27 cellular contexts compared by ENCODE assay signal in the genomic region with DNA sequence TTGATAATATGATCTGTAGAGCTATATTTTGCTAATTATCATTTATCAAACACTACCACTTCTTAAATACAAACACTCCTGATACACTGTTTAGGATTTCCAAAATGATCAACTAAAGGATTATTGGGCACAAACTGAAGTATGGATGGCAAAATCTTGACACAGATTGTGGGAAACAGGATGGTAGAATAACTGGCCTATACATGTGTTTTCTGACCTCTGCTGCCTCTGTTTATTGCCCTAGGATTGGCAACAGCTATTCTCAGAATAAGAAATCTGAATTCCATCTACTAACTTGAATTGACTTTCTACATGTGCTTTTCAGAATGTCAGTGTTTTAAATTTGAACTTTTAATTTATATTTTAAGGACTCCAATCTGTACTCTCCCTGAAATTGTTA.
"Had no signal": no experiment of that assay in that cellular context is flagged by ENCODE, and none has a peak within 500 bp of the region (broad histone marks: within the 10 kb centered on the region; RNA-seq: fewer than 3 reads in every experiment).

No MANE protein-coding gene starts in this region.

- H3K9me3 ChIP-seq: breast epithelium, esophagus muscularis mucosa, left ventricle myocardium inferior, right lobe of liver, stomach, thyroid gland, upper lobe of right lung had no signal

- H3K36me3 ChIP-seq: breast epithelium, esophagus muscularis mucosa, left ventricle myocardium inferior, right lobe of liver, stomach, thyroid gland, upper lobe of right lung had no signal

- ATAC-seq: activated naive CD4-positive, alpha-beta T cell treated with anti-CD3 and anti-CD28 coated beads, Interleukin-2, amount 50 U/mL, for 72 hours; foreskin keratinocyte; naive thymus-derived CD8-positive, alpha-beta T cell; right lobe of liver; stimulated activated naive B cell treated with anti-CD40 and anti-IgM and Interleukin-4, amounts not matched to agents 10 μg/mL and 1 μg/mL and 100 μg/mL, for 72 hours; upper lobe of right lung had no signal

- H3K27me3 Mint-ChIP-seq: activated CD4-positive, alpha-beta memory T cell treated with anti-CD3 and anti-CD28 coated beads for 36 hours; activated CD4-positive, alpha-beta T cell treated with anti-CD3 and anti-CD28 coated beads, Interleukin-2, amount 10 ng/mL, durations not matched to agents 24 days and 14 days; activated T-cell treated with anti-CD3 and anti-CD28 coated beads, Interleukin-2, amount 50 U/mL, for 24 hours; central memory CD8-positive, alpha-beta T cell; dendritic cell treated with granulocyte-macrophage colony-stimulating factor and Interleukin-4, amounts not matched to agents 40 ng/mL and 50 ng/mL, for 4 days; naive thymus-derived CD8-positive, alpha-beta T cell; stimulated activated naive B cell treated with anti-CD40 and anti-IgM and Interleukin-4, amounts not matched to agents 10 μg/mL and 1 μg/mL and 100 μg/mL, for 72 hours had no signal

- H3K36me3 Mint-ChIP-seq: activated CD4-positive, alpha-beta memory T cell treated with anti-CD3 and anti-CD28 coated beads for 36 hours; activated naive CD4-positive, alpha-beta T cell treated with anti-CD3 and anti-CD28 coated beads, Interleukin-2, amount 50 U/mL, for 72 hours; naive thymus-derived CD8-positive, alpha-beta T cell; stimulated activated naive B cell treated with anti-CD40 and anti-IgM and Interleukin-4, amounts not matched to agents 10 μg/mL and 1 μg/mL and 100 μg/mL, for 72 hours had no signal

- H3K27me3 ChIP-seq: breast epithelium, esophagus muscularis mucosa, foreskin keratinocyte, right lobe of liver, stomach, thyroid gland, upper lobe of right lung had no signal

- H3K4me3 ChIP-seq: breast epithelium, esophagus muscularis mucosa, left ventricle myocardium inferior, right lobe of liver, skin epidermis, stomach, thyroid gland, upper lobe of right lung had no signal

- FAIRE-seq: TTC549 had no signal

- H3K27ac ChIP-seq: breast epithelium, esophagus muscularis mucosa, foreskin keratinocyte, left ventricle myocardium inferior, right lobe of liver, thyroid gland, upper lobe of right lung had no signal

- H3K4me1 ChIP-seq: breast epithelium, foreskin keratinocyte had no signal

- DNase-seq: activated CD4-positive, alpha-beta memory T cell treated with anti-CD3 and anti-CD28 coated beads for 36 hours; activated CD4-positive, alpha-beta T cell treated with anti-CD3 and anti-CD28 coated beads, Interleukin-2, amount 10 ng/mL, durations not matched to agents 24 days and 14 days; activated CD4-positive, CD25-positive, alpha-beta regulatory T cell treated with anti-CD3 and anti-CD28 coated beads, Interleukin-2, amount 50 U/mL, for 72 hours; activated CD8-positive, alpha-beta memory T cell treated with anti-CD3 and anti-CD28 coated beads, Interleukin-2, amount 50 U/mL, for 48 hours; activated naive CD4-positive, alpha-beta T cell; activated T-cell treated with anti-CD3 and anti-CD28 coated beads, Interleukin-2, amount 50 U/mL, for 24 hours; effector CD4-positive, alpha-beta T cell; foreskin keratinocyte; islet precursor cell; left ventricle myocardium inferior; mammary epithelial cell; naive thymus-derived CD8-positive, alpha-beta T cell; right lobe of liver; stimulated activated CD4-positive, alpha-beta T cell treated with anti-CD3 and anti-CD28 coated beads, Interleukin-4, amount 100 ng/mL, for 24 hours; stimulated activated naive B cell treated with anti-CD40 and anti-IgM and Interleukin-4, amounts not matched to agents 10 μg/mL and 1 μg/mL and 100 μg/mL, for 72 hours; stomach; T-helper 9 cell; thyroid gland; upper lobe of right lung had no signal

- H3K9me3 Mint-ChIP-seq: activated CD4-positive, alpha-beta memory T cell treated with anti-CD3 and anti-CD28 coated beads for 36 hours; activated CD4-positive, alpha-beta T cell treated with anti-CD3 and anti-CD28 coated beads, Interleukin-2, amount 10 ng/mL, durations not matched to agents 24 days and 14 days; activated naive CD4-positive, alpha-beta T cell treated with anti-CD3 and anti-CD28 coated beads, Interleukin-2, amount 50 U/mL, for 72 hours; activated T-cell treated with anti-CD3 and anti-CD28 coated beads, Interleukin-2, amount 50 U/mL, for 24 hours; activated T-helper 2 cell treated with anti-CD3 and anti-CD28 coated beads, Interferon-gamma antibody, Interleukin-2, Interleukin-4, amounts not matched to agents 10 μg/mL and 5 μg/mL and 100 μg/mL, durations not matched to agents 14 hours and 24 hours and 36 hours; central memory CD8-positive, alpha-beta T cell; dendritic cell treated with granulocyte-macrophage colony-stimulating factor and Interleukin-4, amounts not matched to agents 40 ng/mL and 50 ng/mL, for 4 days; naive thymus-derived CD8-positive, alpha-beta T cell; stimulated activated naive B cell treated with anti-CD40 and anti-IgM and Interleukin-4, amounts not matched to agents 10 μg/mL and 1 μg/mL and 100 μg/mL, for 72 hours had no signal

- H3K4me3 Mint-ChIP-seq: activated CD4-positive, alpha-beta memory T cell treated with anti-CD3 and anti-CD28 coated beads for 36 hours; activated CD4-positive, alpha-beta T cell treated with anti-CD3 and anti-CD28 coated beads, Interleukin-2, amount 10 ng/mL, durations not matched to agents 24 days and 14 days; activated T-cell treated with anti-CD3 and anti-CD28 coated beads, Interleukin-2, amount 50 U/mL, for 24 hours; central memory CD8-positive, alpha-beta T cell; dendritic cell treated with granulocyte-macrophage colony-stimulating factor and Interleukin-4, amounts not matched to agents 40 ng/mL and 50 ng/mL, for 4 days; naive thymus-derived CD8-positive, alpha-beta T cell; stimulated activated naive B cell treated with anti-CD40 and anti-IgM and Interleukin-4, amounts not matched to agents 10 μg/mL and 1 μg/mL and 100 μg/mL, for 72 hours had no signal

- H3K27ac Mint-ChIP-seq: activated CD4-positive, alpha-beta memory T cell treated with anti-CD3 and anti-CD28 coated beads for 36 hours; activated CD4-positive, alpha-beta T cell treated with anti-CD3 and anti-CD28 coated beads, Interleukin-2, amount 10 ng/mL, durations not matched to agents 24 days and 14 days; activated naive CD4-positive, alpha-beta T cell treated with anti-CD3 and anti-CD28 coated beads, Interleukin-2, amount 50 U/mL, for 72 hours; activated T-cell treated with anti-CD3 and anti-CD28 coated beads, Interleukin-2, amount 50 U/mL, for 24 hours; activated T-helper 2 cell treated with anti-CD3 and anti-CD28 coated beads, Interferon-gamma antibody, Interleukin-2, Interleukin-4, amounts not matched to agents 10 μg/mL and 5 μg/mL and 100 μg/mL, durations not matched to agents 14 hours and 24 hours and 36 hours; dendritic cell treated with granulocyte-macrophage colony-stimulating factor and Interleukin-4, amounts not matched to agents 40 ng/mL and 50 ng/mL, for 4 days; stimulated activated naive B cell treated with anti-CD40 and anti-IgM and Interleukin-4, amounts not matched to agents 10 μg/mL and 1 μg/mL and 100 μg/mL, for 72 hours had no signal
